13 cellular contexts compared by ENCODE assay signal in the genomic region with DNA sequence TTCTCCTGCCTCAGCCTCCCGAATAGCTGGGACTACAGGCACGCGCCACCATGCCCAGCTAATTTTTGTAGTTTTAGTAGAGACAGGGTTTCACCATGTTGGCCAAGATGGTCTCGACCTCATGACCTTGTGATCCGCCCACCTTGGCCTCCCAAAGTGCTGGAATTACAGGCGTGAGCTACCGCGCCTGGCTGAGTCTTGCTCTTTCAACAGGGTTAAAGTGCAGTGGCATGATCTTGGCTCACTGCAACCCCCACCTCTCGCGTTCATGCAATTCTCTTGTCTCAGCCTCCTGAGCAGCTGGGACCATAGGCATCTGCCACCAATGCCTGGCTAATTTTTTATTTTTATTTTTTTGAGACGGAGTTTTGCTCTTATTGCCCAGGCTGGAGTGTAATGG. TPM values are rescaled to one million over a fixed set of nuclear protein-coding genes. Genes with fewer than 3 reads are reported as not detected.
DNase-seq lines count a peak whose midpoint lies in the region; ATAC-seq, FAIRE-seq and TF ChIP-seq lines count a peak whose summit lies in the region.
"Not testable (repeated sequence)": the region's sequence is repeated elsewhere in the genome, so short reads cannot be mapped to it uniquely, and the experiment has no call there.
"Had no signal": no experiment of that assay in that cellular context is flagged by ENCODE, and none has a peak within 500 bp of the region (broad histone marks: within the 10 kb centered on the region; RNA-seq: fewer than 3 reads in every experiment).

No MANE protein-coding gene starts in this region.

- POLR2A ChIA-PET in K562 (lab: Yijun Ruan, JAX): not testable (repeated sequence)

- H3K36me3 ChIP-seq in K562 (ENCODE audit: control insufficient read depth, insufficient read depth, low read length): peaks cover 32% of the 10 kb centered on the region; the same call in 2 of the 3 replicates
- H3K36me3 ChIP-seq in liver (ENCODE audit: control insufficient read depth in 4 of 4, insufficient read depth in 3 of 4, low read depth in 1 of 4, low read length in 3 of 4): not testable (repeated sequence)

- CTCF ChIA-PET in K562 (lab: Yijun Ruan, JAX; ENCODE audit: low intra/inter-chr PET ratio): not testable (repeated sequence)

- BruUV-seq in K562 (replicated peaks; lab: Mats Ljungman, UMichigan): not testable (repeated sequence)

- peaks cover 92% of the 10 kb centered on the region for H3K79me2 ChIP-seq in K562 (ENCODE audit: control insufficient read depth, insufficient read depth, low read length)

- H3K4me1 ChIP-seq in K562 (replicated peaks in 1 of 2; ENCODE audit: control insufficient read depth in 2 of 2, insufficient read depth in 2 of 2, low read length in 2 of 2) (peaks cover 15 to 27% of the 10 kb centered on the region in 2 experiments; a peak in 3 of 5 replicates), liver (ENCODE audit: control insufficient read depth in 4 of 4, insufficient read depth in 4 of 4, low read length in 3 of 4) (peaks cover 10 to 37% (median 14%) of the 10 kb centered on the region in 4 donors)

- H3K4me3 ChIP-seq in K562; liver (ENCODE audit: low read depth in 1 of 3, low read length in 3 of 3): not testable (repeated sequence)

- FAIRE-seq in K562 (lab: Jason Lieb, UNC): not testable (repeated sequence)

- H3K4me1 Mint-ChIP-seq in T-helper 17 cell: peaks cover 54% of the 10 kb centered on the region

- ATAC-seq in T-helper 17 cell, K562: not testable (repeated sequence)
- ATAC-seq in left lobe of liver: peak; percentile 49

- intact Hi-C loops in K562 (cut with micrococcal nuclease): not testable (repeated sequence)

- not testable (repeated sequence) for TF ChIP-seq POLR2A in K562 (conservative IDR thresholded peaks at IDR 0.05)

- DNase-seq in T-helper 17 cell; K562 (ENCODE audit: extremely low read depth in 1 of 4, low spot score in 3 of 4); left lobe of liver (ENCODE audit: low spot score): not testable (repeated sequence)

- not testable (repeated sequence) for TF ChIP-seq EP300 in K562 (IDR thresholded peaks at IDR 0.05; ENCODE audit: low read length)

- H2AFZ ChIP-seq in K562 (ENCODE audit: low read depth, low read length): not testable (repeated sequence)

- WGBS in K562 (ENCODE audit: insufficient coverage, low coverage, missing lambda C conversion rate): 96% methylated on average over 8 of the region's 11 CpGs
- WGBS in liver: 60% methylated on average over 11 of the region's 11 CpGs

- TF ChIP-seq CTCF in K562 (IDR thresholded peaks at IDR 0.05 in 2 of 3, conservative IDR thresholded peaks at IDR 0.05 in 1 of 3; ENCODE audit: insufficient read depth in 2 of 3, low read depth in 1 of 3, low read length in 3 of 3); liver (IDR thresholded peaks at IDR 0.05; ENCODE audit: low read depth, low read length, missing input control): not testable (repeated sequence)

- H3K9ac ChIP-seq in K562 (ENCODE audit: insufficient read depth in 1 of 2, low read depth in 2 of 2, low read length in 2 of 2); liver (ENCODE audit: low read depth in 1 of 2, low read length in 2 of 2): not testable (repeated sequence)

- H3K27ac Mint-ChIP-seq in T-helper 17 cell: peak overlapping the region; percentile 97

- H3K36me3 Mint-ChIP-seq in T-helper 17 cell (ENCODE audit: low read depth): not testable (repeated sequence)

- in situ Hi-C loops in K562 (cut with MboI): not testable (repeated sequence)

- not testable (repeated sequence) for H3K4me3 Mint-ChIP-seq in T-helper 17 cell

- H3K27me3 ChIP-seq in K562 (ENCODE audit: control insufficient read depth in 2 of 2, insufficient read depth in 2 of 2, low read length in 2 of 2); liver (ENCODE audit: control insufficient read depth in 4 of 4, insufficient read depth in 4 of 4, low read length in 3 of 4): not testable (repeated sequence)

- H3K27ac ChIP-seq in K562 (ENCODE audit: extremely low read depth, low read depth, low read length); liver (ENCODE audit: low read depth in 1 of 2, low read length in 2 of 2): not testable (repeated sequence)

- H4K20me1 ChIP-seq in K562 (replicated peaks; ENCODE audit: control insufficient read depth, insufficient read depth, low read length): not testable (repeated sequence)

- H3K27me3 Mint-ChIP-seq in T-helper 17 cell: not testable (repeated sequence)

- TF ChIP-seq RAD21 in K562 (CRISPR knock-in tag; conservative IDR thresholded peaks at IDR 0.05 in 1 of 2, IDR thresholded peaks at IDR 0.05 in 1 of 2); liver (IDR thresholded peaks at IDR 0.05): not testable (repeated sequence)

- H3K9me1 ChIP-seq in K562 (ENCODE audit: control insufficient read depth, insufficient read depth, low read length): not testable (repeated sequence)

- H3K9me3 ChIP-seq in T-helper 17 cell (ENCODE audit: control insufficient read depth, low read length, poor library complexity, severe bottlenecking); K562 (replicated peaks; ENCODE audit: control insufficient read depth, insufficient read depth, low read depth, low read length); liver (ENCODE audit: control insufficient read depth in 4 of 4, low read length in 3 of 4): not testable (repeated sequence)

- not testable (repeated sequence) for H3K4me2 ChIP-seq in K562 (ENCODE audit: insufficient read depth, low read length)

RNA-seq across cellular contexts. Expression of a gene that starts 31.0 kb away (rescaled TPM):
- total RNA-seq in T-helper 17 cell: 100 to 1,000 TPM; 202 to 225 TPM
- total RNA-seq in K562 (2011; cell fraction: chromatin; rRNA removed; ENCODE audit: low replicate concordance): 425 and 510 TPM in 2 replicates
- total RNA-seq in K562 (2011; cell fraction: nucleolus; rRNA removed): 258 and 266 TPM in 2 replicates
- 265 and 278 TPM in 2 replicates for total RNA-seq in K562 (2011; cell fraction: nucleoplasm; rRNA removed)
- 92.4 and 113 TPM in 2 replicates for total RNA-seq in K562 (2014; rRNA removed)
- total RNA-seq in K562 (2014; rRNA removed; fragmentation: Illumina TruSeq; extraction: Trizol): 75.5 and 75.7 TPM in 2 replicates
- total RNA-seq in K562 (2015; rRNA removed; fragmentation: Illumina TruSeq; extraction: Trizol): 63.5 and 65.2 TPM in 2 replicates
- 134 TPM in 2 replicates for total RNA-seq in K562 (2021)
- 147 and 176 TPM in 2 replicates for polyA plus RNA-seq in K562 (2011; rRNA removed)
- 94.2 and 122 TPM in 2 replicates for polyA plus RNA-seq in K562 (2011; cell fraction: cytosol; rRNA removed)
- polyA plus RNA-seq in K562 (2011; cell fraction: nucleus; rRNA removed): 190 and 298 TPM in 2 replicates
- polyA plus RNA-seq in K562 (2012): 79.5 and 138 TPM in 2 replicates
- polyA plus RNA-seq in K562 (2014; fragmentation: Illumina TruSeq; extraction: Trizol): 117 and 130 TPM in 2 replicates
- polyA plus RNA-seq in K562 (2014; fragmentation: Nextera tagmentation; extraction: Ambion mirVana): 10 to 100 TPM; 20.8 to 23.5 TPM
- 109 and 124 TPM in 2 replicates for polyA plus RNA-seq in K562 (2014; rRNA removed)
- polyA minus RNA-seq in K562 (2011; rRNA and poly(A)+ RNA removed): 101 and 127 TPM in 2 replicates
- 79.7 and 81.7 TPM in 2 replicates for polyA minus RNA-seq in K562 (2011; cell fraction: cytosol; rRNA and poly(A)+ RNA removed)
- polyA minus RNA-seq in K562 (2011; cell fraction: nucleus; rRNA and poly(A)+ RNA removed): 54.4 and 60.3 TPM in 2 replicates
- 26.3 TPM for total RNA-seq in left lobe of liver
- 10 to 100 TPM; 31.0 to 33.9 TPM for total RNA-seq in liver
- polyA plus RNA-seq in liver: 10 to 100 TPM in 1 of 2 donors, 1 to 10 TPM in 1; 6.7 to 12.1 TPM

RNA-seq across cellular contexts. Expression of a gene that starts 43.1 kb away (rescaled TPM):
- total RNA-seq in T-helper 17 cell (100 to 1,000 TPM; 153 to 177 TPM), K562 (2014; rRNA removed) (391 and 467 TPM in 2 replicates), K562 (2014; rRNA removed; fragmentation: Illumina TruSeq; extraction: Trizol) (156 and 174 TPM in 2 replicates), K562 (2015; rRNA removed; fragmentation: Illumina TruSeq; extraction: Trizol) (177 and 195 TPM in 2 replicates), K562 (2021) (377 and 414 TPM in 2 replicates), left lobe of liver (10.2 TPM), liver (10 to 100 TPM; 13.7 to 37.7 TPM)
- total RNA-seq in K562 (2011; cell fraction: chromatin; rRNA removed; ENCODE audit: low replicate concordance): 251 and 757 TPM in 2 replicates
- 428 and 505 TPM in 2 replicates for total RNA-seq in K562 (2011; cell fraction: nucleolus; rRNA removed)
- total RNA-seq in K562 (2011; cell fraction: nucleoplasm; rRNA removed): 262 and 311 TPM in 2 replicates
- polyA plus RNA-seq in K562 (2011; rRNA removed) (131 and 196 TPM in 2 replicates), K562 (2014; fragmentation: Illumina TruSeq; extraction: Trizol) (379 and 415 TPM in 2 replicates), K562 (2014; fragmentation: Nextera tagmentation; extraction: Ambion mirVana) (10 to 100 TPM; 79.9 to 81.8 TPM), K562 (2014; rRNA removed) (239 and 248 TPM in 2 replicates), liver (1 to 10 TPM; 1.7 to 4.0 TPM)
- 76.7 and 247 TPM in 2 replicates for polyA plus RNA-seq in K562 (2011; cell fraction: cytosol; rRNA removed)
- 268 and 853 TPM in 2 replicates for polyA plus RNA-seq in K562 (2011; cell fraction: nucleus; rRNA removed)
- polyA plus RNA-seq in K562 (2012): 303 and 408 TPM in 2 replicates
- polyA minus RNA-seq in K562 (2011; rRNA and poly(A)+ RNA removed): 114 and 250 TPM in 2 replicates
- polyA minus RNA-seq in K562 (2011; cell fraction: cytosol; rRNA and poly(A)+ RNA removed): 124 and 299 TPM in 2 replicates
- 105 and 217 TPM in 2 replicates for polyA minus RNA-seq in K562 (2011; cell fraction: nucleus; rRNA and poly(A)+ RNA removed)

RNA-seq across cellular contexts. Expression of a gene that starts 50.9 kb away (rescaled TPM):
- total RNA-seq in T-helper 17 cell: 10 to 100 TPM; 12.4 to 13.5 TPM
- 26.6 and 66.9 TPM in 2 replicates for total RNA-seq in K562 (2011; cell fraction: chromatin; rRNA removed; ENCODE audit: low replicate concordance)
- 67.5 and 75.5 TPM in 2 replicates for total RNA-seq in K562 (2011; cell fraction: nucleolus; rRNA removed)
- 39.0 and 46.6 TPM in 2 replicates for total RNA-seq in K562 (2011; cell fraction: nucleoplasm; rRNA removed)
- total RNA-seq in K562 (2014; rRNA removed): 20.3 and 20.8 TPM in 2 replicates
- total RNA-seq in K562 (2014; rRNA removed; fragmentation: Illumina TruSeq; extraction: Trizol): 5.0 and 5.6 TPM in 2 replicates
- 10.4 and 11.2 TPM in 2 replicates for total RNA-seq in K562 (2015; rRNA removed; fragmentation: Illumina TruSeq; extraction: Trizol)
- total RNA-seq in K562 (2021): 21.1 and 23.2 TPM in 2 replicates
- polyA plus RNA-seq in K562 (2011; rRNA removed): 12.0 and 12.9 TPM in 2 replicates
- polyA plus RNA-seq in K562 (2011; cell fraction: cytosol; rRNA removed): 9.1 and 31.3 TPM in 2 replicates
- polyA plus RNA-seq in K562 (2011; cell fraction: nucleus; rRNA removed): 57.1 and 77.6 TPM in 2 replicates
- polyA plus RNA-seq in K562 (2012): 14.5 and 28.1 TPM in 2 replicates
- 7.8 and 12.4 TPM in 2 replicates for polyA plus RNA-seq in K562 (2014; fragmentation: Illumina TruSeq; extraction: Trizol)
- polyA plus RNA-seq in K562 (2014; fragmentation: Nextera tagmentation; extraction: Ambion mirVana): under 1 TPM; 0.65 to 0.87 TPM
- 20.8 and 20.9 TPM in 2 replicates for polyA plus RNA-seq in K562 (2014; rRNA removed)
- polyA minus RNA-seq in K562 (2011; rRNA and poly(A)+ RNA removed): 3.5 and 7.4 TPM in 2 replicates
- polyA minus RNA-seq in K562 (2011; cell fraction: cytosol; rRNA and poly(A)+ RNA removed): 9.6 and 12.1 TPM in 2 replicates
- polyA minus RNA-seq in K562 (2011; cell fraction: nucleus; rRNA and poly(A)+ RNA removed): 16.6 and 17.0 TPM in 2 replicates
- total RNA-seq in left lobe of liver: 15.7 TPM
- 10 to 100 TPM; 10.0 to 17.6 TPM for total RNA-seq in liver
- polyA plus RNA-seq in liver: 10 to 100 TPM; 10.5 to 14.2 TPM

RNA-seq across cellular contexts. Expression of a gene that starts 59.9 kb away (rescaled TPM):
- total RNA-seq in T-helper 17 cell (not detected), K562 (2014; rRNA removed) (not detected in 2 replicates), K562 (2014; rRNA removed; fragmentation: Illumina TruSeq; extraction: Trizol) (not detected in 2 replicates), K562 (2015; rRNA removed; fragmentation: Illumina TruSeq; extraction: Trizol) (not detected in 2 replicates), K562 (2021) (not detected in 2 replicates), left lobe of liver (not detected), liver (not detected)
- not detected in 2 replicates for total RNA-seq in K562 (2011; cell fraction: chromatin; rRNA removed; ENCODE audit: low replicate concordance)
- total RNA-seq in K562 (2011; cell fraction: nucleolus; rRNA removed): not detected in 2 replicates
- total RNA-seq in K562 (2011; cell fraction: nucleoplasm; rRNA removed): not detected in 2 replicates
- polyA plus RNA-seq in K562 (2011; rRNA removed) (not detected in 2 replicates), K562 (2014; fragmentation: Illumina TruSeq; extraction: Trizol) (not detected in 2 replicates), K562 (2014; fragmentation: Nextera tagmentation; extraction: Ambion mirVana) (not detected), K562 (2014; rRNA removed) (not detected in 2 replicates), liver (not detected)
- not detected in 2 replicates for polyA plus RNA-seq in K562 (2011; cell fraction: cytosol; rRNA removed)
- polyA plus RNA-seq in K562 (2011; cell fraction: nucleus; rRNA removed): not detected in 2 replicates
- not detected in 2 replicates for polyA plus RNA-seq in K562 (2012)
- polyA minus RNA-seq in K562 (2011; rRNA and poly(A)+ RNA removed): not detected in 2 replicates
- polyA minus RNA-seq in K562 (2011; cell fraction: cytosol; rRNA and poly(A)+ RNA removed): not detected in 2 replicates
- polyA minus RNA-seq in K562 (2011; cell fraction: nucleus; rRNA and poly(A)+ RNA removed): not detected in 2 replicates
- total RNA-seq: A673; CD4-positive, alpha-beta memory T cell; CD4-positive, CD25-positive, alpha-beta regulatory T cell; CD8-positive, alpha-beta memory T cell; Daoy; G401 had no signal
- polyA plus RNA-seq: AG04450; CD14-positive monocyte; CD4-positive, alpha-beta memory T cell; CD4-positive, CD25-positive, alpha-beta regulatory T cell; CD8-positive, alpha-beta memory T cell; GM12878 had no signal
